ENCODE assay signal across 17 cellular contexts in genomic region chr16:50182441-50182840, GRCh38. TPM values are rescaled to one million over a fixed set of nuclear protein-coding genes. Genes with fewer than 3 reads are reported as not detected.
DNase-seq lines count a peak whose midpoint lies in the region; ATAC-seq, FAIRE-seq and TF ChIP-seq lines count a peak whose summit lies in the region.
"Had no signal": no experiment of that assay in that cellular context is flagged by ENCODE, and none has a peak within 500 bp of the region (broad histone marks: within the 10 kb centered on the region; RNA-seq: fewer than 3 reads in every experiment).

No MANE protein-coding gene starts in this region.

- no peaks in the 10 kb centered on the region for H3K27me3 Mint-ChIP-seq in activated naive CD4-positive, alpha-beta T cell treated with anti-CD3 and anti-CD28 coated beads, Interleukin-2, amount 10 ng/mL, durations not matched to agents 7 days and 5 days
- no peaks in the 10 kb centered on the region for H3K27me3 Mint-ChIP-seq in progenitor cell of endocrine pancreas
- H3K27me3 Mint-ChIP-seq: CD4-positive, alpha-beta memory T cell had no signal

- no peak overlapping the region for H3K4me3 Mint-ChIP-seq in activated naive CD4-positive, alpha-beta T cell treated with anti-CD3 and anti-CD28 coated beads, Interleukin-2, amount 10 ng/mL, durations not matched to agents 7 days and 5 days
- no peak overlapping the region for H3K4me3 Mint-ChIP-seq in progenitor cell of endocrine pancreas (ENCODE audit: low read depth)
- H3K4me3 Mint-ChIP-seq: CD14-positive monocyte; CD4-positive, alpha-beta memory T cell; H9 had no signal

- FAIRE-seq in GM12892 (lab: Jason Lieb, UNC) (peak; percentile 33), RCC 7860 (lab: Jason Lieb, UNC) (peak; percentile 11)
- FAIRE-seq: GM19239, H1 had no signal

- peaks cover 10% of the 10 kb centered on the region for H3K36me3 Mint-ChIP-seq in activated naive CD4-positive, alpha-beta T cell treated with anti-CD3 and anti-CD28 coated beads, Interleukin-2, amount 10 ng/mL, durations not matched to agents 7 days and 5 days
- H3K36me3 Mint-ChIP-seq in activated naive CD4-positive, alpha-beta T cell treated with anti-CD3 and anti-CD28 coated beads, Interleukin-2, amount 50 U/mL, for 72 hours, result peaks cover 0 to 6% of the 10 kb centered on the region in 2 donors
- peaks cover 2% of the 10 kb centered on the region for H3K36me3 Mint-ChIP-seq in progenitor cell of endocrine pancreas (ENCODE audit: insufficient read depth)

- TF ChIP-seq POLR2A in GM12892 (IDR thresholded peaks at IDR 0.05; ENCODE audit: low read depth, low read length), result no peak

- H3K9me3 Mint-ChIP-seq in activated naive CD4-positive, alpha-beta T cell treated with anti-CD3 and anti-CD28 coated beads, Interleukin-2, amount 10 ng/mL, durations not matched to agents 7 days and 5 days, result no peaks in the 10 kb centered on the region
- no peaks in the 10 kb centered on the region for H3K9me3 Mint-ChIP-seq in activated naive CD4-positive, alpha-beta T cell treated with anti-CD3 and anti-CD28 coated beads, Interleukin-2, amount 50 U/mL, for 72 hours
- peaks cover 3% of the 10 kb centered on the region for H3K9me3 Mint-ChIP-seq in progenitor cell of endocrine pancreas (ENCODE audit: low read depth)
- H3K9me3 Mint-ChIP-seq: CD4-positive, alpha-beta memory T cell; H9 had no signal

- CTCF ChIA-PET in activated naive CD4-positive, alpha-beta T cell treated with anti-CD3 and anti-CD28 coated beads, Interleukin-2, amount 10 ng/mL, durations not matched to agents 7 days and 5 days (lab: Charles Lee), result interaction anchor here (0.9 kb wide), 1 partner anchor 158 kb away, joined by 3 read pairs; no protein-coding TSS in a partner anchor

- peak overlapping the region; percentile 46 for H3K27ac Mint-ChIP-seq in activated naive CD4-positive, alpha-beta T cell treated with anti-CD3 and anti-CD28 coated beads, Interleukin-2, amount 10 ng/mL, durations not matched to agents 7 days and 5 days
- no peak overlapping the region for H3K27ac Mint-ChIP-seq in activated naive CD4-positive, alpha-beta T cell treated with anti-CD3 and anti-CD28 coated beads, Interleukin-2, amount 50 U/mL, for 72 hours
- peak overlapping the region; percentile 29 for H3K27ac Mint-ChIP-seq in progenitor cell of endocrine pancreas

- no peak for TF ChIP-seq CTCF in progenitor cell of endocrine pancreas (IDR thresholded peaks at IDR 0.05; ENCODE audit: unreplicated experiment)

- no peak for DNase-seq in activated naive CD4-positive, alpha-beta T cell treated with anti-CD3 and anti-CD28 coated beads, Interleukin-2, amount 10 ng/mL, durations not matched to agents 7 days and 5 days
- DNase-seq in activated naive CD4-positive, alpha-beta T cell treated with anti-CD3 and anti-CD28 coated beads, Interleukin-2, amount 50 U/mL, for 72 hours (ENCODE audit: low spot score in 2 of 2), result no peak
- DNase-seq in GM12892 (ENCODE audit: insufficient read length) (no peak), RCC 7860 (ENCODE audit: low spot score) (no peak), progenitor cell of endocrine pancreas (ENCODE audit: low spot score, unreplicated experiment) (no peak), NCI-H82 treated with DMSO at 0.1 percent for 48 hours (lab: John Stamatoyannopoulos, UW; ENCODE audit: unreplicated experiment) (no peak), NAMALWA (ENCODE audit: low spot score) (no peak)
- DNase-seq: 8988T; CD4-positive, alpha-beta memory T cell; DMS153; DMS79; GF-D8; H9 had no signal

- no peak for ATAC-seq in activated naive CD4-positive, alpha-beta T cell treated with anti-CD3 and anti-CD28 coated beads, Interleukin-2, amount 50 U/mL, for 72 hours
- no peak for ATAC-seq in GM18511 (IDR thresholded peaks at IDR 0.05; ENCODE audit: unreplicated experiment)

- H3K4me1 Mint-ChIP-seq in activated naive CD4-positive, alpha-beta T cell treated with anti-CD3 and anti-CD28 coated beads, Interleukin-2, amount 10 ng/mL, durations not matched to agents 7 days and 5 days, result peaks cover 14% of the 10 kb centered on the region
- peaks cover 13% of the 10 kb centered on the region for H3K4me1 Mint-ChIP-seq in progenitor cell of endocrine pancreas (ENCODE audit: low read depth)

RNA-seq across cellular contexts. Expression of gene TENT4B, which starts 29.3 kb away (rescaled TPM):
- total RNA-seq in activated naive CD4-positive, alpha-beta T cell treated with anti-CD3 and anti-CD28 coated beads, Interleukin-2, amount 50 U/mL, for 72 hours, result 10 to 100 TPM; 25.7 to 27.9 TPM
- polyA plus RNA-seq in GM12892 (2012; ENCODE audit: missing spikeins), result 11.1 TPM
- total RNA-seq in progenitor cell of endocrine pancreas, result 13.5 TPM in 2 replicates

Comparison
In these comparisons a context has a peak if more than half of its experiments do, and no peak if none do; other contexts are left out.
1. H3K27ac Mint-ChIP-seq: peak in activated naive CD4-positive, alpha-beta T cell treated with anti-CD3 and anti-CD28 coated beads, Interleukin-2, amount 10 ng/mL, durations not matched to agents 7 days and 5 days (single experiment) and progenitor cell of endocrine pancreas (single experiment); none in activated naive CD4-positive, alpha-beta T cell treated with anti-CD3 and anti-CD28 coated beads, Interleukin-2, amount 50 U/mL, for 72 hours (0 of 2).